9 cellular contexts compared by ENCODE assay signal in genomic region chr12:20367731-20368652, GRCh38. TPM values are rescaled to one million over a fixed set of nuclear protein-coding genes. Genes with fewer than 3 reads are reported as not detected.
DNase-seq lines count a peak whose midpoint lies in the region; ATAC-seq, FAIRE-seq and TF ChIP-seq lines count a peak whose summit lies in the region.
"Had no signal": no experiment of that assay in that cellular context is flagged by ENCODE, and none has a peak within 500 bp of the region (broad histone marks: within the 10 kb centered on the region; RNA-seq: fewer than 3 reads in every experiment).

PDE3A (plus strand) TSS chr12:20368537; CDS start chr12:20369285, 748 bp downstream.

- no peaks in the 10 kb centered on the region; the same call in 2 of the 3 replicates for H3K9me3 Mint-ChIP-seq in GM23338
- H3K9me3 Mint-ChIP-seq in chondrocyte (ENCODE audit: low read depth): no peaks in the 10 kb centered on the region

- H3K4me1 Mint-ChIP-seq in GM23338: peaks cover 21% of the 10 kb centered on the region
- H3K4me1 Mint-ChIP-seq in chondrocyte (ENCODE audit: low read depth): peaks cover 31% of the 10 kb centered on the region

- H3K4me3 ChIP-seq in GM23338: peak within 1 kb of the TSS; percentile 82
- H3K4me3 ChIP-seq in gastrocnemius medialis: peak within 1 kb of the TSS; percentile 69 to 75 (median 72)

- POLR2A ChIA-PET in GM10248 (lab: Yijun Ruan, JAX): no interaction called here

- peak within 1 kb of the TSS; percentile 54; the same call in 1 of the 2 replicates for H3K27ac Mint-ChIP-seq in GM23338
- peak within 1 kb of the TSS; percentile 98 for H3K27ac Mint-ChIP-seq in chondrocyte (ENCODE audit: unreplicated experiment)

- H3K9me2 ChIP-seq in GM23338 (ENCODE audit: insufficient read depth): no peaks in the 10 kb centered on the region

- no peaks in the 10 kb centered on the region for H3K9me3 ChIP-seq in gastrocnemius medialis

- peak in 1 of 2 donors; percentile 5 for TF ChIP-seq POLR2A in gastrocnemius medialis (IDR thresholded peaks at IDR 0.05)

- FAIRE-seq in islet of Langerhans (lab: Jason Lieb, UNC): peak; percentile 43

- in situ Hi-C loops in gastrocnemius medialis (cut with MboI; ENCODE audit: low sequenced_read_pairs in 4 of 4): loop anchor here in 1 of 4 donors (25.0 kb wide), 2 partner anchors 456 to 631 kb away; no protein-coding TSS in a partner anchor

- peak within 1 kb of the TSS; percentile 85 for H3K4me2 ChIP-seq in GM23338

- H3K4me1 ChIP-seq in GM23338 (ENCODE audit: insufficient read depth) (peaks cover 21% of the 10 kb centered on the region), gastrocnemius medialis (peaks cover 0 to 3% of the 10 kb centered on the region in 2 donors)

- peak in 1 of 2 experiments; percentile 15; a peak in 1 of 4 replicates for TF ChIP-seq CTCF in GM23338 (conservative IDR thresholded peaks at IDR 0.05; ENCODE audit: low read depth in 2 of 2)
- TF ChIP-seq CTCF in chondrocyte (IDR thresholded peaks at IDR 0.05): peak; percentile 60
- peak in 2 of 5 experiments; percentile 7 to 21 for TF ChIP-seq CTCF in gastrocnemius medialis (IDR thresholded peaks at IDR 0.05 in 4 of 5, conservative IDR thresholded peaks at IDR 0.05 in 1 of 5)
- no peak for TF ChIP-seq CTCF in GM10248 (IDR thresholded peaks at IDR 0.05; ENCODE audit: control extremely low read depth, extremely low read depth, low read depth, missing control alignments)

- H3K4me3 Mint-ChIP-seq in GM23338 (peak within 1 kb of the TSS; percentile 89), chondrocyte (ENCODE audit: unreplicated experiment) (peak within 1 kb of the TSS; percentile 98)

- intact Hi-C loops in gastrocnemius medialis (cut with DNase I; ENCODE audit: low total_unique reads): loop anchor here (1.0 to 5.0 kb wide), 3 partner anchors 47 to 235 kb away; no protein-coding TSS in a partner anchor

- H3K36me3 ChIP-seq in GM23338 (ENCODE audit: insufficient read depth) (no peaks in the 10 kb centered on the region), gastrocnemius medialis (no peaks in the 10 kb centered on the region)

- no peak within 1 kb of the TSS for H3K27ac ChIP-seq in GM23338 (ENCODE audit: low read depth)
- H3K27ac ChIP-seq in gastrocnemius medialis: peak within 1 kb of the TSS; percentile 66 to 84 (median 76)
- H3K27ac ChIP-seq: VCaP had no signal

- H3K27me3 Mint-ChIP-seq in GM23338 (ENCODE audit: insufficient read depth, low read depth, poor library complexity) (peaks cover 11% of the 10 kb centered on the region), chondrocyte (ENCODE audit: low read depth) (no peaks in the 10 kb centered on the region)

- peak; percentile 93 for DNase-seq in GM23338 (ENCODE audit: low spot score)
- peak; percentile 69 for DNase-seq in NOMO-1 treated with DMSO at 0.1 percent for 48 hours (lab: John Stamatoyannopoulos, UW; ENCODE audit: unreplicated experiment)
- peak; percentile 93 for DNase-seq in chondrocyte (ENCODE audit: low spot score)
- DNase-seq in gastrocnemius medialis: peak; percentile 31 to 38
- no peak for DNase-seq in NCI-H1048 (lab: John Stamatoyannopoulos, UW)
- DNase-seq in GM10248 (ENCODE audit: extremely low spot score): no peak

- CTCF ChIA-PET in GM10248 (lab: Yijun Ruan, JAX): no interaction called here

- H4K20me1 ChIP-seq in GM23338 (replicated peaks; ENCODE audit: insufficient read depth): no peaks in the 10 kb centered on the region

- H3K36me3 Mint-ChIP-seq in GM23338 (ENCODE audit: low read depth): no peaks in the 10 kb centered on the region; the same call in 2 of the 3 replicates
- H3K36me3 Mint-ChIP-seq in chondrocyte (ENCODE audit: low read depth): no peaks in the 10 kb centered on the region

- H2AFZ ChIP-seq in GM23338: peak within 1 kb of the TSS; percentile 98

- peak; percentile 75 for ATAC-seq in GM23338
- peak; percentile 63 to 66 for ATAC-seq in gastrocnemius medialis
- no peak for ATAC-seq in HG03139 (IDR thresholded peaks at IDR 0.05; ENCODE audit: unreplicated experiment)

- peaks cover 15% of the 10 kb centered on the region; the same call in 1 of the 2 replicates for H3K79me2 ChIP-seq in GM23338 (replicated peaks; ENCODE audit: insufficient read depth)

- H3K27me3 ChIP-seq in GM23338 (ENCODE audit: insufficient read depth) (peaks cover 40% of the 10 kb centered on the region), gastrocnemius medialis (no peaks in the 10 kb centered on the region)

- no peaks in the 10 kb centered on the region for H3F3A ChIP-seq in GM23338 (replicated peaks; ENCODE audit: low read depth)

TF ChIP-seq in GM23338, 12 proteins besides CTCF, POLR2A, EP300 and RAD21:
- TF ChIP-seq POLR2AphosphoS5 (IDR thresholded peaks at IDR 0.05; ENCODE audit: low read depth) (peak; percentile 18; the same call in 1 of the 2 replicates), JUNB (IDR thresholded peaks at IDR 0.05; ENCODE audit: unreplicated experiment) (no peak)

RNA-seq across cellular contexts. Expression of gene PDE3A, which starts in this region (rescaled TPM):
- total RNA-seq in GM23338 (2014; rRNA removed; shearing (Covaris generic)): 9.1 and 9.2 TPM in 2 replicates
- polyA plus RNA-seq in GM23338 (2016; fragmentation: Nextera tagmentation; extraction: Ambion mirVana): 2.1 and 2.7 TPM in 2 replicates
- total RNA-seq in chondrocyte (20.6 to 27.9 TPM (median 27.9 TPM) in 3 replicates), gastrocnemius medialis (1 to 10 TPM; 4.4 to 5.3 (median 4.9) TPM)

Comparison
In these comparisons a context has a peak if more than half of its experiments do, and no peak if none do; other contexts are left out.
1. DNase-seq: peak in GM23338 (single experiment), NOMO-1 treated with DMSO at 0.1 percent for 48 hours (single experiment), chondrocyte (single experiment) and gastrocnemius medialis (2 of 2); none in NCI-H1048 (single experiment) and GM10248 (single experiment).